ENCODE assay signal across 1 cellular context in the genomic region with DNA sequence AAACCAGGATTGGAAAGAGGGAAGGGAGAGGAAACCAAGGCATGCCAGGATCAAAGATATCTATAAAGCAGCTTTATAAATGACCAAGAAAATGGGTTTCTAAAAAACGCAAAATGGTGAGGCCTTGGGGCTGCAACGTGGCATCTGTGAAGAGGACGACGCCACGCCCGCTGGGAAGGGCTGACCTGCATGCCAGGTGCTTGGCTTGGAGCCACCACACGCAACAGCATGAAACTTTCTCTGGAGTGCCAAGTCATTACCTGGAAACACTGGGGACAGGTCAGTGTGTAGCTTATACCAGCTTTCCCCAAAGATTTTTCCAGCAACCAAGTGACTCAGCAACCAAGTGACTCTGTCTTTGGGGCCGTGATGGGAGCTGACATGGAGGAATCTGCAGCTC.
TF ChIP-seq lines count a peak whose summit lies in the region.

No MANE protein-coding gene starts in this region.

TF ChIP-seq in HepG2, 621 proteins besides CTCF, POLR2A, EP300 and RAD21 (continued from another document):
- no peak for TF ChIP-seq TRAFD1 (CRISPR knock-in tag; IDR thresholded peaks at IDR 0.05; ENCODE audit: borderline replicate concordance)
- TF ChIP-seq SMAD3 (CRISPR knock-in tag; IDR thresholded peaks at IDR 0.05), result no peak
- TF ChIP-seq ZNF317 (CRISPR knock-in tag; IDR thresholded peaks at IDR 0.05), result no peak
- TF ChIP-seq ZNF781 (CRISPR knock-in tag; IDR thresholded peaks at IDR 0.05; ENCODE audit: borderline replicate concordance, not compliant biosample characterization), result no peak
- TF ChIP-seq THAP9 (CRISPR knock-in tag; IDR thresholded peaks at IDR 0.05; ENCODE audit: borderline replicate concordance), result no peak
- TF ChIP-seq, protein P1, sequence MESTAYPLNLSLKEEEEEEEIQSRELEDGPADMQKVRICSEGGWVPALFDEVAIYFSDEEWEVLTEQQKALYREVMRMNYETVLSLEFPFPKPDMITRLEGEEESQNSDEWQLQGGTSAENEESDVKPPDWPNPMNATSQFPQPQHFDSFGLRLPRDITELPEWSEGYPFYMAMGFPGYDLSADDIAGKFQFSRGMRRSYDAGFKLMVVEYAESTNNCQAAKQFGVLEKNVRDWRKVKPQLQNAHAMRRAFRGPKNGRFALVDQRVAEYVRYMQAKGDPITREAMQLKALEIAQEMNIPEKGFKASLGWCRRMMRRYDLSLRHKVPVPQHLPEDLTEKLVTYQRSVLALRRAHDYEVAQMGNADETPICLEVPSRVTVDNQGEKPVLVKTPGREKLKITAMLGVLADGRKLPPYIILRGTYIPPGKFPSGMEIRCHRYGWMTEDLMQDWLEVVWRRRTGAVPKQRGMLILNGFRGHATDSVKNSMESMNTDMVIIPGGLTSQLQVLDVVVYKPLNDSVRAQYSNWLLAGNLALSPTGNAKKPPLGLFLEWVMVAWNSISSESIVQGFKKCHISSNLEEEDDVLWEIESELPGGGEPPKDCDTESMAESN (CRISPR knock-in tag; conservative IDR thresholded peaks at IDR 0.05), result no peak
